ENCODE assay signal across 9 cellular contexts in genomic region chr20:34579191-34579661, GRCh38. TPM values are rescaled to one million over a fixed set of nuclear protein-coding genes. Genes with fewer than 3 reads are reported as not detected.
DNase-seq lines count a peak whose midpoint lies in the region; ATAC-seq and TF ChIP-seq lines count a peak whose summit lies in the region.
"Had no signal": no experiment of that assay in that cellular context is flagged by ENCODE, and none has a peak within 500 bp of the region (broad histone marks: within the 10 kb centered on the region; RNA-seq: fewer than 3 reads in every experiment).

No MANE protein-coding gene starts in this region.

- H3K36me3 Mint-ChIP-seq in activated CD8-positive, alpha-beta T cell treated with anti-CD3 and anti-CD28 coated beads, Interleukin-2, amount 10 ng/mL, durations not matched to agents 7 days and 5 days (ENCODE audit: low read depth): peaks cover 10% of the 10 kb centered on the region

- H3K4me1 Mint-ChIP-seq in activated CD8-positive, alpha-beta T cell treated with anti-CD3 and anti-CD28 coated beads, Interleukin-2, amount 10 ng/mL, durations not matched to agents 7 days and 5 days (ENCODE audit: low read depth): peaks cover 22% of the 10 kb centered on the region

- H3K27ac ChIP-seq in fibroblast of lung (ENCODE audit: insufficient read depth, low read length) (no peak overlapping the region), osteoblast (ENCODE audit: low read depth, low read length) (peak overlapping the region; percentile 74)
- H3K27ac ChIP-seq: BLaER1 had no signal

- no peaks in the 10 kb centered on the region for H3K27me3 Mint-ChIP-seq in activated CD8-positive, alpha-beta T cell treated with anti-CD3 and anti-CD28 coated beads, Interleukin-2, amount 10 ng/mL, durations not matched to agents 7 days and 5 days (ENCODE audit: low read depth)

- no peak overlapping the region for H3K4me3 Mint-ChIP-seq in activated CD8-positive, alpha-beta T cell treated with anti-CD3 and anti-CD28 coated beads, Interleukin-2, amount 10 ng/mL, durations not matched to agents 7 days and 5 days

- POLR2A ChIA-PET in activated CD8-positive, alpha-beta T cell treated with anti-CD3 and anti-CD28 coated beads, Interleukin-2, amount 10 ng/mL, durations not matched to agents 7 days and 5 days (lab: Charles Lee): no interaction called here

- H3K4me3 ChIP-seq in fibroblast of lung (replicated peaks in 1 of 4; ENCODE audit: control extremely low read depth in 1 of 4, insufficient read depth in 1 of 4, low read depth in 3 of 4, low read length in 4 of 4) (no peak overlapping the region), osteoblast (ENCODE audit: insufficient read depth, low read length) (peak overlapping the region; percentile 2)
- H3K4me3 ChIP-seq: BLaER1 had no signal

- H2AFZ ChIP-seq in fibroblast of lung (ENCODE audit: low read length) (no peak overlapping the region), osteoblast (ENCODE audit: low read length) (no peak overlapping the region)

- no peaks in the 10 kb centered on the region for H3K9me3 ChIP-seq in fibroblast of lung (ENCODE audit: control insufficient read depth, insufficient read depth, low read depth, low read length)
- no peaks in the 10 kb centered on the region for H3K9me3 ChIP-seq in osteoblast (ENCODE audit: low read depth, low read length)
- H3K9me3 ChIP-seq: BLaER1 had no signal

- in situ Hi-C loops in SK-MEL-5 (cut with HindIII; ENCODE audit: low pct_unique_long_range_greater_than_20kb, low sequenced_read_pairs): no loop called here

- H3K9me3 Mint-ChIP-seq in activated CD8-positive, alpha-beta T cell treated with anti-CD3 and anti-CD28 coated beads, Interleukin-2, amount 10 ng/mL, durations not matched to agents 7 days and 5 days (ENCODE audit: insufficient read depth): no peaks in the 10 kb centered on the region

- CTCF ChIA-PET in activated CD8-positive, alpha-beta T cell treated with anti-CD3 and anti-CD28 coated beads, Interleukin-2, amount 10 ng/mL, durations not matched to agents 7 days and 5 days (lab: Charles Lee): interaction anchor here (2.0 kb wide), 1 partner anchor 17 kb away, joined by 8 read pairs; no protein-coding TSS in a partner anchor

- H3K36me3 ChIP-seq in fibroblast of lung (ENCODE audit: control insufficient read depth, insufficient read depth, low read length) (no peaks in the 10 kb centered on the region), osteoblast (ENCODE audit: insufficient read depth, low read length) (peaks cover 9% of the 10 kb centered on the region)

- ATAC-seq in activated CD8-positive, alpha-beta T cell treated with anti-CD3 and anti-CD28 coated beads, Interleukin-2, amount 10 ng/mL, durations not matched to agents 7 days and 5 days: no peak

- H3K4me2 ChIP-seq in fibroblast of lung (ENCODE audit: extremely low read depth, insufficient read depth, low read length): no peak overlapping the region
- peak overlapping the region; percentile 64 for H3K4me2 ChIP-seq in osteoblast (ENCODE audit: insufficient read depth, low read length)
- H3K4me2 ChIP-seq: BLaER1 had no signal

- DNase-seq in NCI-H146 (lab: John Stamatoyannopoulos, UW) (peak; percentile 12), NCI-H146 treated with DMSO at 0.1 percent for 48 hours (lab: John Stamatoyannopoulos, UW; ENCODE audit: unreplicated experiment) (no peak), SK-MEL-5 (ENCODE audit: low read depth, low spot score) (peak; percentile 65), fibroblast of lung (ENCODE audit: low read depth in 2 of 2) (peak; percentile 78 to 80), osteoblast (ENCODE audit: insufficient read length, low spot score, missing footprints) (no peak), NCI-H187 (lab: John Stamatoyannopoulos, UW) (no peak), NCI-H2081 treated with DMSO at 0.1 percent for 48 hours (lab: John Stamatoyannopoulos, UW) (no peak)
- no peak for DNase-seq in activated CD8-positive, alpha-beta T cell treated with anti-CD3 and anti-CD28 coated beads, Interleukin-2, amount 10 ng/mL, durations not matched to agents 7 days and 5 days

- H4K20me1 ChIP-seq in fibroblast of lung (ENCODE audit: control insufficient read depth, extremely low read depth, insufficient read depth, low read length) (no peaks in the 10 kb centered on the region), osteoblast (ENCODE audit: insufficient read depth, low read length) (no peaks in the 10 kb centered on the region)
- H4K20me1 ChIP-seq: BLaER1 had no signal

- no peak overlapping the region for H3K9ac ChIP-seq in fibroblast of lung (ENCODE audit: insufficient read depth, low read length)
- H3K9ac ChIP-seq: BLaER1 had no signal

- H3K27me3 ChIP-seq in fibroblast of lung (ENCODE audit: control insufficient read depth, insufficient read depth, low read length) (no peaks in the 10 kb centered on the region), osteoblast (ENCODE audit: insufficient read depth, low read length) (no peaks in the 10 kb centered on the region)
- H3K27me3 ChIP-seq: BLaER1 had no signal

- H3K79me2 ChIP-seq in fibroblast of lung (ENCODE audit: control insufficient read depth, insufficient read depth, low read length) (no peaks in the 10 kb centered on the region), osteoblast (ENCODE audit: insufficient read depth, low read length) (no peaks in the 10 kb centered on the region)

- no peak overlapping the region for H3K27ac Mint-ChIP-seq in activated CD8-positive, alpha-beta T cell treated with anti-CD3 and anti-CD28 coated beads, Interleukin-2, amount 10 ng/mL, durations not matched to agents 7 days and 5 days

- peak; percentile 75 to 88 for TF ChIP-seq CTCF in fibroblast of lung (conservative IDR thresholded peaks at IDR 0.05 in 1 of 2, IDR thresholded peaks at IDR 0.05 in 1 of 2; ENCODE audit: low read depth in 1 of 2, low read length in 2 of 2)
- TF ChIP-seq CTCF in osteoblast (IDR thresholded peaks at IDR 0.05; ENCODE audit: extremely low read depth, low read depth, low read length): peak; percentile 92

- peaks cover 14% of the 10 kb centered on the region for H3K4me1 ChIP-seq in fibroblast of lung (ENCODE audit: control insufficient read depth, extremely low read depth, insufficient read depth, low read length)
- peaks cover 40% of the 10 kb centered on the region for H3K4me1 ChIP-seq in osteoblast (ENCODE audit: insufficient read depth, low read length)

RNA-seq across cellular contexts. Expression of gene MAP1LC3A, which starts 20.7 kb away (rescaled TPM):
- total RNA-seq in SK-MEL-5 (2014; rRNA removed; shearing (Covaris generic)): 1.1 and 1.5 TPM in 2 replicates
- 0.31 TPM in 1 of 2 replicates, not detected in the other for polyA plus RNA-seq in SK-MEL-5 (2015; cell fraction: cytosol; rRNA removed)
- 0.35 TPM in 1 of 2 replicates, not detected in the other for polyA plus RNA-seq in SK-MEL-5 (2015; cell fraction: nucleus; rRNA removed)
- total RNA-seq in fibroblast of lung (21.8 and 30.4 TPM in 2 replicates), osteoblast (24.8 and 29.7 TPM in 2 replicates)
- polyA plus RNA-seq in fibroblast of lung: 14.0 and 19.3 TPM in 2 replicates
- 46.9 and 58.9 TPM in 2 replicates for polyA plus RNA-seq in fibroblast of lung (2012)
- 10.8 and 36.7 TPM in 2 replicates for polyA minus RNA-seq in fibroblast of lung (ENCODE audit: low replicate concordance)
- total RNA-seq in activated CD8-positive, alpha-beta T cell treated with anti-CD3 and anti-CD28 coated beads, Interleukin-2, amount 10 ng/mL, durations not matched to agents 7 days and 5 days: 1 to 10 TPM; 1.4 to 1.6 TPM

Comparison
In these comparisons a context has a peak if more than half of its experiments do, and no peak if none do; other contexts are left out.
1. DNase-seq: peak in NCI-H146 (single experiment), SK-MEL-5 (single experiment) and fibroblast of lung (2 of 2); none in NCI-H146 treated with DMSO at 0.1 percent for 48 hours (single experiment), osteoblast (single experiment), NCI-H187 (0 of 2), NCI-H2081 treated with DMSO at 0.1 percent for 48 hours (single experiment) and activated CD8-positive, alpha-beta T cell treated with anti-CD3 and anti-CD28 coated beads, Interleukin-2, amount 10 ng/mL, durations not matched to agents 7 days and 5 days (single experiment).